Comparison of ENCODE assay signal across 22 cellular contexts in the genomic region with DNA sequence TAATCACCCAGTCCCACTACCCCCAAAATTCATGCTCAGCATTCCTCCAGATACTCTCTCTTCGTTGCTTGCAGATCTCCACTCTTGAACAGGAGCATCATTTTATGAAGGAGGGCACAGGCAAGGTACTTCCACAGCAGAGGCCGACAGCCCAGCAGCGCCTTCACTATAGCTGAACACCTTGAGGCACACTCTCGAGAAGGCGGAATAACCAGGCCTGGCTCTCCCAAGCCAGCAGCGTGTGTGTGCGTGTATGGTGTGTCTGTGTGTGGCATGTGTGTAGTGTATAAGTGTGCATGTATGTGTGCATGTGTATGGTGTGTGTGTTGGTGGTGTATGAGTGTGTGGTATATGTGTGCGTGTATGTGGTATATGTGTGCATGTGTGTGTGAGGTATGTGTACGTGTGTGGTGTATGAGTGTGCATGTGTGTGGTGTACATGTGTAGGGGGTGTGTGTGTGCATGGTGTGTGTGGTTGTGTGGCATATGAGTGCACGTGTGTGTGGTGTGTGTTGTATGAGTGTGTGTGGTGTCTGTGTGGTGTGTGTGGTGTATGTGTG.
DNase-seq lines count a peak whose midpoint lies in the region; ATAC-seq, FAIRE-seq and TF ChIP-seq lines count a peak whose summit lies in the region.
"Had no signal": no experiment of that assay in that cellular context is flagged by ENCODE, and none has a peak within 500 bp of the region (broad histone marks: within the 10 kb centered on the region; RNA-seq: fewer than 3 reads in every experiment).

No MANE protein-coding gene starts in this region.

- H4K20me1 ChIP-seq in K562 (replicated peaks; ENCODE audit: control insufficient read depth, insufficient read depth, low read length), result no peaks in the 10 kb centered on the region

- H3K79me2 ChIP-seq in K562 (ENCODE audit: control insufficient read depth, insufficient read depth, low read length), result no peaks in the 10 kb centered on the region; the same call in 2 of the 3 replicates

- H3K27ac ChIP-seq in heart left ventricle, result no peak overlapping the region
- no peak overlapping the region for H3K27ac ChIP-seq in K562 (ENCODE audit: extremely low read depth, low read depth, low read length)
- peak overlapping the region; percentile 11 for H3K27ac ChIP-seq in neutrophil
- no peak overlapping the region for H3K27ac ChIP-seq in Peyer's patch
- H3K27ac ChIP-seq: SJSA1 had no signal

- BruUV-seq in K562 (replicated peaks; lab: Mats Ljungman, UMichigan), result no TSS peak

- WGBS in heart left ventricle, 4 donors, result 86 to 92% (median 91%) methylated on average over 10 of the region's 10 CpGs
- 77% methylated on average over 10 of the region's 10 CpGs for WGBS in K562 (ENCODE audit: insufficient coverage, low coverage, missing lambda C conversion rate)

- no peak for TF ChIP-seq POLR2A in heart left ventricle (IDR thresholded peaks at IDR 0.05)
- no peak for TF ChIP-seq POLR2A in K562 (conservative IDR thresholded peaks at IDR 0.05)
- TF ChIP-seq POLR2A in Peyer's patch (IDR thresholded peaks at IDR 0.05), result no peak

- H3K27me3 ChIP-seq in heart left ventricle (no peaks in the 10 kb centered on the region), K562 (ENCODE audit: control insufficient read depth in 2 of 2, insufficient read depth in 2 of 2, low read length in 2 of 2) (no peaks in the 10 kb centered on the region), neutrophil (no peaks in the 10 kb centered on the region), Peyer's patch (no peaks in the 10 kb centered on the region)
- H3K27me3 ChIP-seq: MG63, SJSA1 had no signal

- POLR2A ChIA-PET in K562 (lab: Yijun Ruan, JAX), result no interaction called here

- intact Hi-C loops in cardiac septum (cut with DNase I) (loop anchor here (10.0 kb wide), 1 partner anchor 344 kb away; no protein-coding TSS in a partner anchor), heart left ventricle (cut with DNase I) (loop anchor here in 5 of 10 donors (5.0 to 10.0 kb wide), 8 partner anchors 107 to 427 kb away; no protein-coding TSS in a partner anchor), K562 (cut with micrococcal nuclease) (loop anchor here (10.0 kb wide), 1 partner anchor 774 kb away; no protein-coding TSS in a partner anchor)

- no peak for TF ChIP-seq EP300 in K562 (IDR thresholded peaks at IDR 0.05; ENCODE audit: low read length)

- no peaks in the 10 kb centered on the region for H3K36me3 ChIP-seq in heart left ventricle
- peaks cover 10% of the 10 kb centered on the region for H3K36me3 ChIP-seq in K562 (ENCODE audit: control insufficient read depth, insufficient read depth, low read length)
- no peaks in the 10 kb centered on the region for H3K36me3 ChIP-seq in neutrophil
- H3K36me3 ChIP-seq in Peyer's patch, result no peaks in the 10 kb centered on the region
- H3K36me3 ChIP-seq: MG63, SJSA1 had no signal

- H3K9me1 ChIP-seq in K562 (ENCODE audit: control insufficient read depth, insufficient read depth, low read length), result peaks cover 9% of the 10 kb centered on the region

- CTCF ChIA-PET in K562 (lab: Yijun Ruan, JAX; ENCODE audit: low intra/inter-chr PET ratio), result no interaction called here

- in situ Hi-C loops in K562 (cut with MboI), result loop anchor here (10.0 kb wide), 1 partner anchor 424 kb away; a partner anchor contains a TSS

- H2AFZ ChIP-seq in K562 (ENCODE audit: low read depth, low read length), result no peak overlapping the region
- H2AFZ ChIP-seq: GM23338 had no signal

- H3K9ac ChIP-seq in K562 (ENCODE audit: insufficient read depth in 1 of 2, low read depth in 2 of 2, low read length in 2 of 2), result no peak overlapping the region

- H3K9me3 ChIP-seq in heart left ventricle (no peaks in the 10 kb centered on the region), K562 (replicated peaks; ENCODE audit: control insufficient read depth, insufficient read depth, low read depth, low read length) (no peaks in the 10 kb centered on the region), neutrophil (no peaks in the 10 kb centered on the region), Peyer's patch (no peaks in the 10 kb centered on the region)
- H3K9me3 ChIP-seq: MG63, SJSA1 had no signal

- DNase-seq in cardiac septum (ENCODE audit: low spot score) (peak; percentile 56), heart left ventricle (no peak), K562 (ENCODE audit: extremely low read depth in 1 of 4, low spot score in 3 of 4) (no peak), NCI-H510A treated with DMSO at 0.1 percent for 48 hours (lab: John Stamatoyannopoulos, UW) (no peak), Peyer's patch (no peak), NCI-H2227 treated with DMSO at 0.1 percent for 48 hours (lab: John Stamatoyannopoulos, UW) (no peak)
- DNase-seq: AML-193; C1 segment of cervical spinal cord; CD8-positive, alpha-beta T cell; DND-41; MG63; NCI-H1417; NCI-H1694 treated with DMSO at 0.1 percent for 48 hours; NCI-H510A; NCI-H774; NK-92 treated with Interleukin-12 subunit alpha and Interleukin-12 subunit beta, amount 100 ng/mL, for 24 hours had no signal

- ATAC-seq in heart left ventricle, result no peak
- no peak for ATAC-seq in K562
- ATAC-seq in HG03378 (IDR thresholded peaks at IDR 0.05; ENCODE audit: unreplicated experiment), result no peak
- ATAC-seq: CD8-positive, alpha-beta T cell; GM23338; HCT116; Panc1 had no signal

- no peak for TF ChIP-seq CTCF in heart left ventricle (IDR thresholded peaks at IDR 0.05)
- no peak for TF ChIP-seq CTCF in K562 (IDR thresholded peaks at IDR 0.05 in 2 of 3, conservative IDR thresholded peaks at IDR 0.05 in 1 of 3; ENCODE audit: insufficient read depth in 2 of 3, low read depth in 1 of 3, low read length in 3 of 3)
- TF ChIP-seq CTCF in neutrophil (IDR thresholded peaks at IDR 0.05), result no peak
- TF ChIP-seq CTCF in Peyer's patch (IDR thresholded peaks at IDR 0.05), result no peak

- H3K4me3 ChIP-seq in heart left ventricle (no peak overlapping the region), K562 (no peak overlapping the region), neutrophil (ENCODE audit: low read depth in 1 of 2, low read length in 1 of 2) (no peak overlapping the region), Peyer's patch (no peak overlapping the region)
- H3K4me3 ChIP-seq: GM23338, MG63, SJSA1 had no signal

- H3K4me1 ChIP-seq in heart left ventricle, result peaks cover 0 to 21% (median 7%) of the 10 kb centered on the region in 12 donors
- peaks cover 22% of the 10 kb centered on the region in 2 experiments for H3K4me1 ChIP-seq in K562 (replicated peaks in 1 of 2; ENCODE audit: control insufficient read depth in 2 of 2, insufficient read depth in 2 of 2, low read length in 2 of 2)
- H3K4me1 ChIP-seq in neutrophil (ENCODE audit: control insufficient read depth in 1 of 2, insufficient read depth in 1 of 2, low read depth in 1 of 2, low read length in 1 of 2), result peaks cover 47 to 49% of the 10 kb centered on the region in 2 experiments
- peaks cover 0 to 7% (median 3%) of the 10 kb centered on the region in 4 donors for H3K4me1 ChIP-seq in Peyer's patch

- no peak overlapping the region for H3K4me2 ChIP-seq in K562 (ENCODE audit: insufficient read depth, low read length)
- H3K4me2 ChIP-seq: GM23338 had no signal

- peak; percentile 48 for FAIRE-seq in K562 (lab: Jason Lieb, UNC)

- no peak for TF ChIP-seq RAD21 in K562 (CRISPR knock-in tag; conservative IDR thresholded peaks at IDR 0.05 in 1 of 2, IDR thresholded peaks at IDR 0.05 in 1 of 2)

TF ChIP-seq in K562, 482 proteins besides CTCF, POLR2A, EP300 and RAD21 (continues in another document):
- no peak for TF ChIP-seq EZH2 (IDR thresholded peaks at IDR 0.05; ENCODE audit: borderline replicate concordance, low read depth, low read length)
- TF ChIP-seq, protein P1, sequence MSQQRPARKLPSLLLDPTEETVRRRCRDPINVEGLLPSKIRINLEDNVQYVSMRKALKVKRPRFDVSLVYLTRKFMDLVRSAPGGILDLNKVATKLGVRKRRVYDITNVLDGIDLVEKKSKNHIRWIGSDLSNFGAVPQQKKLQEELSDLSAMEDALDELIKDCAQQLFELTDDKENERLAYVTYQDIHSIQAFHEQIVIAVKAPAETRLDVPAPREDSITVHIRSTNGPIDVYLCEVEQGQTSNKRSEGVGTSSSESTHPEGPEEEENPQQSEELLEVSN (IDR thresholded peaks at IDR 0.05; ENCODE audit: borderline replicate concordance in 1 of 2, extremely low read depth in 1 of 2, insufficient read depth in 1 of 2, insufficient read length in 1 of 2, low read depth in 1 of 2, low read length in 1 of 2, poor library complexity in 1 of 2, severe bottlenecking in 1 of 2), result no peak
- no peak for TF ChIP-seq CBX5 (IDR thresholded peaks at IDR 0.05; ENCODE audit: borderline replicate concordance, low read depth)
- no peak for TF ChIP-seq MYBL2 (IDR thresholded peaks at IDR 0.05; ENCODE audit: low read depth)
- TF ChIP-seq MYBL2 (CRISPR knock-in tag; IDR thresholded peaks at IDR 0.05; ENCODE audit: borderline replicate concordance), result no peak
- TF ChIP-seq, protein P2, sequence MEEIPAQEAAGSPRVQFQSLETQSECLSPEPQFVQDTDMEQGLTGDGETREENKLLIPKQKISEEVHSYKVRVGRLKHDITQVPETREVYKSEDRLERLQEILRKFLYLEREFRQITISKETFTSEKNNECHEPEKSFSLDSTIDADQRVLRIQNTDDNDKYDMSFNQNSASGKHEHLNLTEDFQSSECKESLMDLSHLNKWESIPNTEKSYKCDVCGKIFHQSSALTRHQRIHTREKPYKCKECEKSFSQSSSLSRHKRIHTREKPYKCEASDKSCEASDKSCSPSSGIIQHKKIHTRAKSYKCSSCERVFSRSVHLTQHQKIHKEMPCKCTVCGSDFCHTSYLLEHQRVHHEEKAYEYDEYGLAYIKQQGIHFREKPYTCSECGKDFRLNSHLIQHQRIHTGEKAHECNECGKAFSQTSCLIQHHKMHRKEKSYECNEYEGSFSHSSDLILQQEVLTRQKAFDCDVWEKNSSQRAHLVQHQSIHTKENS (CRISPR knock-in tag; IDR thresholded peaks at IDR 0.05), result no peak
- no peak for TF ChIP-seq KDM4B (IDR thresholded peaks at IDR 0.05; ENCODE audit: borderline replicate concordance in 2 of 2, low read depth in 1 of 2)
- no peak for TF ChIP-seq GATAD2B (IDR thresholded peaks at IDR 0.05; ENCODE audit: borderline replicate concordance)
- no peak for TF ChIP-seq ELF4 (CRISPR knock-in tag; IDR thresholded peaks at IDR 0.05)
- TF ChIP-seq CBFA2T2 (conservative IDR thresholded peaks at IDR 0.05), result no peak
- no peak for TF ChIP-seq ZZZ3 (IDR thresholded peaks at IDR 0.05)
- TF ChIP-seq ZFP30 (CRISPR knock-in tag; IDR thresholded peaks at IDR 0.05; ENCODE audit: borderline replicate concordance), result no peak
- TF ChIP-seq TGIF2 (CRISPR knock-in tag; IDR thresholded peaks at IDR 0.05), result no peak
- no peak for TF ChIP-seq ZNF561 (CRISPR knock-in tag; conservative IDR thresholded peaks at IDR 0.05)
